Comparison of ENCODE assay signal across 7 cellular contexts in the genomic region with DNA sequence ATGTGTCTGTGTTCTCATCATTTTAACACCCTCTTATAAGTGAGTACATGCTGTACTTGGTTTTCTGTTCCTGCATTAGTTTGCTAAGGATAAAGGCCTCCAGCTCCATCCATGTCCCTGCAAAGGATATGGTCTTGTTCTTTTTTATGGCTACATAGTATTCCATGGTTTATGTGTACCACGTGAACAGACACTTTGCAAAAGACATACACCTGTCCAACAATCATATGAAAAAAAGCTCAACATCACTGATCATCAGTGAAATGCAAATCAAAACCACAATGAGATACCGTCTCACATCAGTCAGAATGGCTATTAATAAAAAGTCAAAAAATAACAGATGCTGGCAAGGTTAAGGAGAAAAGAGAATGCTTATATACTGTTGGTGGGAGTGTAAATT.
DNase-seq lines count a peak whose midpoint lies in the region; ATAC-seq, FAIRE-seq and TF ChIP-seq lines count a peak whose summit lies in the region.
"Not testable (repeated sequence)": the region's sequence is repeated elsewhere in the genome, so short reads cannot be mapped to it uniquely, and the experiment has no call there.

No MANE protein-coding gene starts in this region.

- H3K4me1 Mint-ChIP-seq in CD4-positive, alpha-beta memory T cell = peaks cover 33 to 42% (median 39%) of the 10 kb centered on the region in 4 donors
- peaks cover 33% of the 10 kb centered on the region for H3K4me1 Mint-ChIP-seq in activated CD4-positive, alpha-beta T cell treated with anti-CD3 and anti-CD28 coated beads, Interleukin-2, amount 10 ng/mL, durations not matched to agents 7 days and 5 days
- H3K4me1 Mint-ChIP-seq in naive B cell = peaks cover 49 to 63% (median 53%) of the 10 kb centered on the region in 3 donors

- H3K9me2 ChIP-seq in MM.1S (replicated peaks; ENCODE audit: insufficient read depth, low read length) = not testable (repeated sequence)

- not testable (repeated sequence) for H3K27me3 Mint-ChIP-seq in CD4-positive, alpha-beta memory T cell; activated CD4-positive, alpha-beta T cell treated with anti-CD3 and anti-CD28 coated beads, Interleukin-2, amount 10 ng/mL, durations not matched to agents 7 days and 5 days; naive B cell

- H2AFZ ChIP-seq in MM.1S (ENCODE audit: low read length) = not testable (repeated sequence)

- H3K79me2 ChIP-seq in MM.1S (ENCODE audit: low read length) = not testable (repeated sequence)

- H3F3A ChIP-seq in MM.1S (ENCODE audit: insufficient read depth, low read length) = peaks cover 34% of the 10 kb centered on the region

- FAIRE-seq in GM18507 (lab: Jason Lieb, UNC) = peak; percentile 41
- peak; percentile 28 for FAIRE-seq in bronchial epithelial cell (lab: Jason Lieb, UNC)
- FAIRE-seq in urothelium cell line (lab: Jason Lieb, UNC) = peak; percentile 74

- DNase-seq in CD4-positive, alpha-beta memory T cell; GM18507 (ENCODE audit: extremely low spot score, insufficient read length, low read depth); MM.1S; activated CD4-positive, alpha-beta T cell treated with anti-CD3 and anti-CD28 coated beads, Interleukin-2, amount 10 ng/mL, durations not matched to agents 7 days and 5 days; bronchial epithelial cell (ENCODE audit: low read depth); naive B cell; urothelium cell line (ENCODE audit: low spot score): not testable (repeated sequence)

- H3K9me3 ChIP-seq in CD4-positive, alpha-beta memory T cell (ENCODE audit: control insufficient read depth in 1 of 2, low read length in 2 of 2); MM.1S (replicated peaks; ENCODE audit: insufficient read depth, low read length): not testable (repeated sequence)

- not testable (repeated sequence) for H3K4me3 ChIP-seq in CD4-positive, alpha-beta memory T cell (ENCODE audit: low read length in 2 of 2); MM.1S (ENCODE audit: low read length); bronchial epithelial cell (ENCODE audit: low read depth, low read length)

- CTCF ChIA-PET in CD4-positive, alpha-beta memory T cell (lab: Charles Lee; ENCODE audit: partially characterized antibody) = interaction anchor here (1.1 kb wide), 1 partner anchor 30 kb away, joined by 3 read pairs; no protein-coding TSS in a partner anchor
- CTCF ChIA-PET in activated CD4-positive, alpha-beta T cell treated with anti-CD3 and anti-CD28 coated beads, Interleukin-2, amount 10 ng/mL, durations not matched to agents 7 days and 5 days (lab: Charles Lee) = interaction anchor here (1.2 kb wide), 1 partner anchor 137 kb away, joined by 3 read pairs; no protein-coding TSS in a partner anchor

- not testable (repeated sequence) for H3K9ac ChIP-seq in MM.1S (ENCODE audit: low read length)

- TF ChIP-seq CTCF in MM.1S (IDR thresholded peaks at IDR 0.05; ENCODE audit: low read length); bronchial epithelial cell (IDR thresholded peaks at IDR 0.05; ENCODE audit: insufficient read depth, low read length, severe bottlenecking): not testable (repeated sequence)

- H3K9me3 Mint-ChIP-seq in CD4-positive, alpha-beta memory T cell; activated CD4-positive, alpha-beta T cell treated with anti-CD3 and anti-CD28 coated beads, Interleukin-2, amount 10 ng/mL, durations not matched to agents 7 days and 5 days: not testable (repeated sequence)
- peaks cover 6 to 11% (median 10%) of the 10 kb centered on the region in 7 donors for H3K9me3 Mint-ChIP-seq in naive B cell

- H3K27me3 ChIP-seq in CD4-positive, alpha-beta memory T cell (ENCODE audit: insufficient read depth, low read length); MM.1S (replicated peaks; ENCODE audit: insufficient read depth, low read length); bronchial epithelial cell (ENCODE audit: control insufficient read depth, insufficient read depth, low read length): not testable (repeated sequence)

- POLR2A ChIA-PET in CD4-positive, alpha-beta memory T cell (lab: Charles Lee; ENCODE audit: partially characterized antibody); activated CD4-positive, alpha-beta T cell treated with anti-CD3 and anti-CD28 coated beads, Interleukin-2, amount 10 ng/mL, durations not matched to agents 7 days and 5 days (lab: Charles Lee): not testable (repeated sequence)

- peak overlapping the region in 4 of 7 donors; percentile 7 to 28 (median 14) for H3K27ac Mint-ChIP-seq in CD4-positive, alpha-beta memory T cell
- H3K27ac Mint-ChIP-seq in activated CD4-positive, alpha-beta T cell treated with anti-CD3 and anti-CD28 coated beads, Interleukin-2, amount 10 ng/mL, durations not matched to agents 7 days and 5 days = peak overlapping the region; percentile 65
- peak overlapping the region; percentile 83 to 99 (median 95) for H3K27ac Mint-ChIP-seq in naive B cell

- H3K36me3 ChIP-seq in CD4-positive, alpha-beta memory T cell (ENCODE audit: insufficient read depth, low read length); MM.1S (replicated peaks; ENCODE audit: insufficient read depth, low read length); bronchial epithelial cell (ENCODE audit: control insufficient read depth, insufficient read depth, low read length): not testable (repeated sequence)

- not testable (repeated sequence) for H3K36me3 Mint-ChIP-seq in CD4-positive, alpha-beta memory T cell
- H3K36me3 Mint-ChIP-seq in activated CD4-positive, alpha-beta T cell treated with anti-CD3 and anti-CD28 coated beads, Interleukin-2, amount 10 ng/mL, durations not matched to agents 7 days and 5 days (ENCODE audit: low read depth) = peaks cover 24% of the 10 kb centered on the region
- H3K36me3 Mint-ChIP-seq in naive B cell = peaks cover 6 to 19% of the 10 kb centered on the region in 2 donors

- intact Hi-C loops in CD4-positive, alpha-beta memory T cell (cut with micrococcal nuclease) = loop anchor here (10.0 kb wide), 1 partner anchor 107 kb away; no protein-coding TSS in a partner anchor

- not testable (repeated sequence) for H3K27ac ChIP-seq in CD4-positive, alpha-beta memory T cell (ENCODE audit: low read depth, low read length)
- H3K27ac ChIP-seq in MM.1S (ENCODE audit: low read length) = peak overlapping the region; percentile 95; the same call in 1 of the 2 replicates

- H3K4me3 Mint-ChIP-seq in CD4-positive, alpha-beta memory T cell = peak overlapping the region in 2 of 8 donors; percentile 0 to 52
- H3K4me3 Mint-ChIP-seq in activated CD4-positive, alpha-beta T cell treated with anti-CD3 and anti-CD28 coated beads, Interleukin-2, amount 10 ng/mL, durations not matched to agents 7 days and 5 days = not testable (repeated sequence)
- H3K4me3 Mint-ChIP-seq in naive B cell = peak overlapping the region in 7 of 8 donors; percentile 23 to 78 (median 46)

- not testable (repeated sequence) for H3K4me2 ChIP-seq in MM.1S (ENCODE audit: low read depth, low read length)

- H3K4me1 ChIP-seq in CD4-positive, alpha-beta memory T cell (ENCODE audit: insufficient read depth, low read length) = peaks cover 34% of the 10 kb centered on the region
- H3K4me1 ChIP-seq in MM.1S (ENCODE audit: low read length) = peaks cover 63% of the 10 kb centered on the region

- ATAC-seq in naive B cell (ENCODE audit: low read depth in 2 of 2) = not testable (repeated sequence)

- H4K20me1 ChIP-seq in MM.1S (ENCODE audit: insufficient read depth, low read length) = not testable (repeated sequence)

Comparison
In these comparisons a context has a peak if more than half of its experiments do, and no peak if none do; other contexts are left out.
1. H3K27ac Mint-ChIP-seq: peak in every context shown above with its lines; median percentile 95 in naive B cell; 65 in activated CD4-positive, alpha-beta T cell treated with anti-CD3 and anti-CD28 coated beads, Interleukin-2, amount 10 ng/mL, durations not matched to agents 7 days and 5 days; 14 in CD4-positive, alpha-beta memory T cell.